ENCODE assay signal across 23 cellular contexts in the genomic region with DNA sequence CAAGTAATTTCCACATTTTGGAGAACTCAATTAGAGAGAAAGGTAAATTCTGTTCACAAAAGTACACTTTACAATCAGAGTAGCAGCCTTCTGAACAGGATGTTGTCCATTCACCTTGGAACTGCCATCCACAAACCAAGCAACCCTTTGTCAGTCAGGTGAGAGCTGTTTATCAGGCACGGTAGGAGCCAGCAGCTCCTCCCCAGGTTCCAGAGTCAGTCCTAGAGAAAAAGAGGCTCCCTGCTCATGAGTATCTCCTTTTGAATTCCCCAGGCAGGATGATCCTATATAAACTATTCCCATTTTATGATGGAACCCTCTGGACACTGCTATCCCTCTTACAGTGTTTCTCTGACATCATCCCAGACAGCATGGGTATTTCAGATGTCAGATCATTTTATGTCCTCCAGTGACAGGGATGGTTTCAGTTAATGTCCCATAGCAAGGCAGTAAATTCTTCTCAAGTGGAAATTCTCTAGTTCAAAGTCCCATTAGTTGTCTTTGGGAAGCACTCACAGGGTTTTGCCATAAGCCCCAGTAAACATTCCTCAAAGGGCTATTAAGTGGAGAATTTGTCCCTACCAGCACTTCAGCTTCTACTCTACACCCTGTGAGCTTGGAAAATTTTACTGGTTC. TPM values are rescaled to one million over a fixed set of nuclear protein-coding genes. Genes with fewer than 3 reads are reported as not detected.
DNase-seq lines count a peak whose midpoint lies in the region; ATAC-seq and TF ChIP-seq lines count a peak whose summit lies in the region.
"Had no signal": no experiment of that assay in that cellular context is flagged by ENCODE, and none has a peak within 500 bp of the region (broad histone marks: within the 10 kb centered on the region; RNA-seq: fewer than 3 reads in every experiment).

No MANE protein-coding gene starts in this region.

- peaks cover 5% of the 10 kb centered on the region for H3K9me3 Mint-ChIP-seq in nephron progenitor cell
- H3K9me3 Mint-ChIP-seq in naive thymus-derived CD8-positive, alpha-beta T cell = no peaks in the 10 kb centered on the region
- H3K9me3 Mint-ChIP-seq in activated T-cell treated with anti-CD3 and anti-CD28 coated beads, Interleukin-2, amount 50 U/mL, for 72 hours = no peaks in the 10 kb centered on the region
- H3K9me3 Mint-ChIP-seq: IgD-negative memory B cell had no signal

- DNase-seq in DMS53 (lab: John Stamatoyannopoulos, UW) = peak; percentile 12
- no peak for DNase-seq in DMS53 treated with DMSO at 0.1 percent for 48 hours (lab: John Stamatoyannopoulos, UW; ENCODE audit: unreplicated experiment)
- DNase-seq in SK-N-MC (ENCODE audit: low read depth, low spot score) = no peak
- DNase-seq in nephron progenitor cell = no peak
- no peak for DNase-seq in naive thymus-derived CD8-positive, alpha-beta T cell
- DNase-seq in activated T-cell treated with anti-CD3 and anti-CD28 coated beads, Interleukin-2, amount 50 U/mL, for 72 hours = no peak
- no peak for DNase-seq in posterior vena cava (ENCODE audit: low spot score)
- no peak for DNase-seq in NCI-H2029 treated with DMSO at 0.1 percent for 48 hours (lab: John Stamatoyannopoulos, UW)
- DNase-seq: AML-193, DMS 273 treated with DMSO at 0.1 percent for 48 hours, GOT3, Karpas-422, NCI-H1417 treated with DMSO at 0.1 percent for 48 hours, NCI-H187 treated with DMSO at 0.1 percent for 48 hours, NCI-H2171, NCI-H446, NCI-H526 treated with DMSO at 0.1 percent for 48 hours had no signal

- H3K9me3 ChIP-seq in SK-N-MC (ENCODE audit: low read depth, low read length) = no peaks in the 10 kb centered on the region
- H3K9me3 ChIP-seq: SJCRH30 had no signal

- intact Hi-C loops in posterior vena cava (cut with DNase I) = no loop called here

- H3K4me1 Mint-ChIP-seq in nephron progenitor cell = peaks cover 37% of the 10 kb centered on the region
- peaks cover 0 to 5% (median 0%) of the 10 kb centered on the region in 4 donors for H3K4me1 Mint-ChIP-seq in naive thymus-derived CD8-positive, alpha-beta T cell
- no peaks in the 10 kb centered on the region for H3K4me1 Mint-ChIP-seq in activated T-cell treated with anti-CD3 and anti-CD28 coated beads, Interleukin-2, amount 50 U/mL, for 72 hours (ENCODE audit: low read depth)
- H3K4me1 Mint-ChIP-seq: IgD-negative memory B cell had no signal

- no peak overlapping the region for H3K9ac ChIP-seq in SK-N-MC (ENCODE audit: insufficient read length)

- no peak overlapping the region for H3K4me3 Mint-ChIP-seq in nephron progenitor cell
- no peak overlapping the region for H3K4me3 Mint-ChIP-seq in naive thymus-derived CD8-positive, alpha-beta T cell
- no peak overlapping the region for H3K4me3 Mint-ChIP-seq in activated T-cell treated with anti-CD3 and anti-CD28 coated beads, Interleukin-2, amount 50 U/mL, for 72 hours
- H3K4me3 Mint-ChIP-seq: IgD-negative memory B cell had no signal

- H3K4me3 ChIP-seq in SK-N-MC = no peak overlapping the region
- H3K4me3 ChIP-seq: GM12878, SJCRH30 had no signal

- H3K27me3 Mint-ChIP-seq in nephron progenitor cell (ENCODE audit: low read depth, poor library complexity) = no peaks in the 10 kb centered on the region
- H3K27me3 Mint-ChIP-seq in naive thymus-derived CD8-positive, alpha-beta T cell = peaks cover 0 to 2% (median 0%) of the 10 kb centered on the region in 5 donors
- no peaks in the 10 kb centered on the region for H3K27me3 Mint-ChIP-seq in activated T-cell treated with anti-CD3 and anti-CD28 coated beads, Interleukin-2, amount 50 U/mL, for 72 hours (ENCODE audit: low read depth)

- H3K27ac Mint-ChIP-seq in nephron progenitor cell = peak overlapping the region; percentile 88
- H3K27ac Mint-ChIP-seq in naive thymus-derived CD8-positive, alpha-beta T cell = no peak overlapping the region
- H3K27ac Mint-ChIP-seq in activated T-cell treated with anti-CD3 and anti-CD28 coated beads, Interleukin-2, amount 50 U/mL, for 72 hours = no peak overlapping the region
- H3K27ac Mint-ChIP-seq: IgD-negative memory B cell had no signal

- POLR2A ChIA-PET in naive thymus-derived CD8-positive, alpha-beta T cell (lab: Charles Lee) = no interaction called here

- H3K27ac ChIP-seq in SK-N-MC = 0 out of 2 replicates have a peak overlapping the region, but pooled peaks have one; percentile 12
- H3K27ac ChIP-seq: 22Rv1, C4-2B, SJCRH30 had no signal

- peaks cover 6% of the 10 kb centered on the region for H3K36me3 Mint-ChIP-seq in nephron progenitor cell (ENCODE audit: low read depth)
- H3K36me3 Mint-ChIP-seq in naive thymus-derived CD8-positive, alpha-beta T cell = no peaks in the 10 kb centered on the region
- no peaks in the 10 kb centered on the region for H3K36me3 Mint-ChIP-seq in activated T-cell treated with anti-CD3 and anti-CD28 coated beads, Interleukin-2, amount 50 U/mL, for 72 hours (ENCODE audit: insufficient read depth in 2 of 2)
- H3K36me3 Mint-ChIP-seq: IgD-negative memory B cell had no signal

- no peak for TF ChIP-seq CTCF in nephron progenitor cell (IDR thresholded peaks at IDR 0.05)

- ATAC-seq in naive thymus-derived CD8-positive, alpha-beta T cell = no peak
- ATAC-seq in activated T-cell treated with anti-CD3 and anti-CD28 coated beads, Interleukin-2, amount 50 U/mL, for 72 hours (replicated peaks in 1 of 2) = no peak
- ATAC-seq: GM12878, Panc1 had no signal

- H3K36me3 ChIP-seq in SK-N-MC (ENCODE audit: insufficient read depth, low read length) = no peaks in the 10 kb centered on the region
- H3K36me3 ChIP-seq: SJCRH30 had no signal

RNA-seq across cellular contexts. Expression of gene CSRNP3, which starts 34.5 kb away (rescaled TPM):
- not detected for total RNA-seq in naive thymus-derived CD8-positive, alpha-beta T cell
- not detected for polyA plus RNA-seq in naive thymus-derived CD8-positive, alpha-beta T cell
- total RNA-seq in activated T-cell treated with anti-CD3 and anti-CD28 coated beads, Interleukin-2, amount 50 U/mL, for 72 hours = not detected
- total RNA-seq in posterior vena cava = 1 to 10 TPM; 3.1 to 7.7 TPM
- polyA plus RNA-seq: IgD-negative memory B cell had no signal

Comparison
In these comparisons a context has a peak if more than half of its experiments do, and no peak if none do; other contexts are left out.
1. RNA of gene CSRNP3, which starts 34.5 kb away (total RNA-seq): 3.1 to 7.7 TPM in posterior vena cava; not detected in naive thymus-derived CD8-positive, alpha-beta T cell and not detected in activated T-cell treated with anti-CD3 and anti-CD28 coated beads, Interleukin-2, amount 50 U/mL, for 72 hours; every median in the first group is over 4 times any median in the second.